In genomic region chr4:109010534-109010933, GRCh38 we compare ENCODE assay signal across 21 cellular contexts.
A peak's percentile ranks its signal among the peaks of the same experiment; 100 is the strongest.
DNase-seq lines count a peak whose midpoint lies in the region; ATAC-seq, FAIRE-seq and TF ChIP-seq lines count a peak whose summit lies in the region.
"Had no signal": no experiment of that assay in that cellular context is flagged by ENCODE, and none has a peak within 500 bp of the region (broad histone marks: within the 10 kb centered on the region; RNA-seq: fewer than 3 reads in every experiment).

No MANE protein-coding gene starts in this region.

- H3K4me3 Mint-ChIP-seq in astrocyte (ENCODE audit: unreplicated experiment), result no peak overlapping the region
- H3K4me3 Mint-ChIP-seq: HFFc6 had no signal

- H3K4me1 Mint-ChIP-seq in astrocyte (ENCODE audit: low read depth, unreplicated experiment), result peaks cover 26% of the 10 kb centered on the region

- H3K27ac Mint-ChIP-seq in astrocyte (ENCODE audit: unreplicated experiment), result peak overlapping the region; percentile 78
- H3K27ac Mint-ChIP-seq: HFFc6 had no signal

- peaks cover 5% of the 10 kb centered on the region; the same call in 1 of the 2 replicates for H3K27me3 ChIP-seq in GM23248 (replicated peaks; ENCODE audit: insufficient read depth)
- H3K27me3 ChIP-seq in astrocyte (ENCODE audit: insufficient read depth, low read length), result no peaks in the 10 kb centered on the region
- no peaks in the 10 kb centered on the region for H3K27me3 ChIP-seq in hepatocyte
- H3K27me3 ChIP-seq in psoas muscle (ENCODE audit: insufficient read depth in 3 of 3, low read length in 2 of 3), result no peaks in the 10 kb centered on the region
- no peaks in the 10 kb centered on the region for H3K27me3 ChIP-seq in vagina
- H3K27me3 ChIP-seq: MG63 had no signal

- ATAC-seq in psoas muscle, result peak in 3 of 4 donors; percentile 72 to 87 (median 74)
- ATAC-seq: A549 had no signal

- TF ChIP-seq CTCF in astrocyte (IDR thresholded peaks at IDR 0.05; ENCODE audit: insufficient read depth, low read depth, low read length) (no peak), hepatocyte (IDR thresholded peaks at IDR 0.05; ENCODE audit: poor library complexity) (no peak), psoas muscle (IDR thresholded peaks at IDR 0.05) (no peak), vagina (IDR thresholded peaks at IDR 0.05) (no peak)

- in situ Hi-C loops in GM23248 (cut with MboI), result no loop called here

- no peak for FAIRE-seq in astrocyte (lab: Jason Lieb, UNC)
- FAIRE-seq: A549, G401.6 had no signal

- no peaks in the 10 kb centered on the region for H3K79me2 ChIP-seq in GM23248 (ENCODE audit: insufficient read depth)
- no peaks in the 10 kb centered on the region for H3K79me2 ChIP-seq in astrocyte (ENCODE audit: insufficient read depth, low read length)
- H3K79me2 ChIP-seq in hepatocyte, result no peaks in the 10 kb centered on the region

- no peak overlapping the region for H3K4me3 ChIP-seq in GM23248
- no peak overlapping the region for H3K4me3 ChIP-seq in astrocyte (ENCODE audit: insufficient read depth, low read depth, low read length)
- no peak overlapping the region for H3K4me3 ChIP-seq in hepatocyte
- no peak overlapping the region for H3K4me3 ChIP-seq in psoas muscle
- no peak overlapping the region for H3K4me3 ChIP-seq in vagina
- H3K4me3 ChIP-seq: A549, MG63 had no signal

- H2AFZ ChIP-seq in GM23248, result no peak overlapping the region
- no peak overlapping the region for H2AFZ ChIP-seq in astrocyte (ENCODE audit: low read depth, low read length)
- H2AFZ ChIP-seq in hepatocyte, result no peak overlapping the region

- no peak for TF ChIP-seq POLR2A in vagina (IDR thresholded peaks at IDR 0.05)

- H4K20me1 ChIP-seq in GM23248 (ENCODE audit: insufficient read depth) (no peaks in the 10 kb centered on the region), astrocyte (ENCODE audit: insufficient read depth, low read length) (no peaks in the 10 kb centered on the region), hepatocyte (ENCODE audit: insufficient read depth, poor library complexity, severe bottlenecking) (no peaks in the 10 kb centered on the region)

- H3K4me1 ChIP-seq in GM23248 (ENCODE audit: insufficient read depth) (peaks cover 18% of the 10 kb centered on the region), astrocyte (ENCODE audit: insufficient read depth, low read length) (no peaks in the 10 kb centered on the region), hepatocyte (ENCODE audit: insufficient read depth) (no peaks in the 10 kb centered on the region), psoas muscle (peaks cover 12% of the 10 kb centered on the region), vagina (no peaks in the 10 kb centered on the region)
- H3K4me1 ChIP-seq: A549 had no signal

- intact Hi-C loops in psoas muscle (cut with DNase I) (no loop called here), vagina (cut with DNase I) (no loop called here)

- H3K27me3 Mint-ChIP-seq in astrocyte (ENCODE audit: low read depth, unreplicated experiment), result no peaks in the 10 kb centered on the region

- WGBS in GM23248 (ENCODE audit: low coverage in 1 of 2, low lambda C conversion rate in 2 of 2, missing lambda C conversion rate in 2 of 2), 2 experiments, result 39 to 44% methylated on average over 2 of the region's 2 CpGs
- WGBS in hepatocyte (ENCODE audit: low lambda C conversion rate, missing lambda C conversion rate), result 53% methylated on average over 2 of the region's 2 CpGs
- WGBS in psoas muscle, 3 donors, result 24 to 36% (median 31%) methylated on average over 2 of the region's 2 CpGs

- H3K9ac ChIP-seq in GM23248, result no peak overlapping the region
- H3K9ac ChIP-seq in astrocyte (ENCODE audit: low read length), result no peak overlapping the region

- no peaks in the 10 kb centered on the region for H3K36me3 Mint-ChIP-seq in astrocyte (ENCODE audit: low read depth, unreplicated experiment)

- H3K4me2 ChIP-seq in GM23248 (ENCODE audit: unreplicated experiment) (peak overlapping the region; percentile 53), astrocyte (ENCODE audit: low read length) (no peak overlapping the region), hepatocyte (peak overlapping the region; percentile 2)
- H3K4me2 ChIP-seq: A549 had no signal

- H3K36me3 ChIP-seq in GM23248 (ENCODE audit: low read depth) (no peaks in the 10 kb centered on the region), astrocyte (ENCODE audit: insufficient read depth, low read length) (no peaks in the 10 kb centered on the region), hepatocyte (replicated peaks; ENCODE audit: insufficient read depth, low read depth) (no peaks in the 10 kb centered on the region), psoas muscle (ENCODE audit: insufficient read depth in 1 of 2, low read depth in 1 of 2) (no peaks in the 10 kb centered on the region), vagina (no peaks in the 10 kb centered on the region)
- H3K36me3 ChIP-seq: MG63 had no signal

- H3F3A ChIP-seq in GM23248 (ENCODE audit: insufficient read depth), result peaks cover 5% of the 10 kb centered on the region

- H3K9me3 Mint-ChIP-seq in astrocyte (ENCODE audit: unreplicated experiment), result peaks cover 4% of the 10 kb centered on the region

- no peaks in the 10 kb centered on the region for H3K9me2 ChIP-seq in GM23248 (ENCODE audit: insufficient read depth)
- H3K9me2 ChIP-seq in hepatocyte (replicated peaks; ENCODE audit: insufficient read depth), result no peaks in the 10 kb centered on the region

- H3K27ac ChIP-seq in GM23248, result no peak overlapping the region
- H3K27ac ChIP-seq in astrocyte (ENCODE audit: low read depth, low read length), result no peak overlapping the region
- H3K27ac ChIP-seq in hepatocyte, result no peak overlapping the region
- H3K27ac ChIP-seq in psoas muscle, result peak overlapping the region; percentile 5
- no peak overlapping the region for H3K27ac ChIP-seq in vagina
- H3K27ac ChIP-seq: A549 had no signal

- H3K9me3 ChIP-seq in GM23248 (ENCODE audit: low read depth), result no peaks in the 10 kb centered on the region
- no peaks in the 10 kb centered on the region for H3K9me3 ChIP-seq in astrocyte (ENCODE audit: insufficient read depth, low read depth, low read length)
- no peaks in the 10 kb centered on the region for H3K9me3 ChIP-seq in hepatocyte (ENCODE audit: low read depth)
- H3K9me3 ChIP-seq in psoas muscle, result no peaks in the 10 kb centered on the region
- H3K9me3 ChIP-seq in vagina, result no peaks in the 10 kb centered on the region
- H3K9me3 ChIP-seq: A549, MG63 had no signal

- no peak for DNase-seq in GM23248
- DNase-seq in astrocyte (ENCODE audit: low read depth), result no peak
- DNase-seq in hepatocyte (ENCODE audit: low spot score), result no peak
- DNase-seq in psoas muscle, result no peak
- DNase-seq in superior temporal gyrus (ENCODE audit: extremely low spot score), result no peak
- DNase-seq in GM19240 (ENCODE audit: insufficient read length, low spot score), result no peak
- no peak for DNase-seq in vagina (ENCODE audit: extremely low spot score in 2 of 2)
- no peak for DNase-seq in activated naive CD4-positive, alpha-beta T cell treated with anti-CD3 and anti-CD28 coated beads, Interleukin-2, amount 50 U/mL, for 16 hours
- DNase-seq: AML-193; H7; Karpas-422; NCI-H1048; NCI-H1436 treated with DMSO at 0.1 percent for 48 hours; NCI-H2029 treated with DMSO at 0.1 percent for 48 hours; NCI-H748 treated with DMSO at 0.1 percent for 48 hours; NK-92 treated with Interleukin-12 subunit alpha and Interleukin-12 subunit beta, amount 100 ng/mL, for 24 hours; SHP77 had no signal
